Comparison of ENCODE assay signal across 16 cellular contexts in the genomic region with DNA sequence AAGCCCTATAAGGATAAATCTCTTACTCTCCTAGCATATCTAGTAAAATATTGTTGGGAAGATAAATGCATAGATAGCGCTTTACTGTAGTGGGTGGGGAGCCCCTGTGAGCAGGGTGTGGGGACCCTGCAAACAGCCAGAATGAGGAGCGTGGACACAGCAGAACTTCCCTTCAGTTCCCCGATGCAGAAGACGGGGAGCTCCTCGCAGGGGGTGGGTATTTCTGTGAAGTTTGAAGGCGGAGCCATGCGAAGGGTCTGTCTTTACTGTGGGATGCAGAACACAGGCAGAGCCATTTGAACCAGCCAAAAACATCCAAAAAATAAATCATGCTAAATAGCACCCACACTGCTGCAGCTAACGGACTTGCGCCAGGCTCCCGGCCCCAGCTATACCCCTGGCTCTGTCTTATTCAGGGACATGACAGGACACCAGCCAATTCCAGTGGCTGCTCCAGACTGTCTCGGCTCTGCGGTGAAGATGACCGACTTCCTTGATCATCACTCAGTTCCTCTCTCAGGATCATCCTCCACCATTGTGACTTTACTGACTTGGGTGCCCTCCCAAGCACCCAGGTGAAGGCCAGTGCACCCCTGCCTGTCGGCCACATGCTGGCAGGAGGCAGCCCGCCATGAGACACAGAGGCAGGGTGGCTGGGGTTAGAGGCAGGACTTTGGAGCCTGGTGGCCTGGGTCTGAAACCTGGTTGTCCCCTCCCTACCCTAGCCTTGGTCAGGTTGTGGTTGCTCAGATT.
A peak's percentile ranks its signal among the peaks of the same experiment; 100 is the strongest.
DNase-seq lines count a peak whose midpoint lies in the region; ATAC-seq and TF ChIP-seq lines count a peak whose summit lies in the region.
"Had no signal": no experiment of that assay in that cellular context is flagged by ENCODE, and none has a peak within 500 bp of the region (broad histone marks: within the 10 kb centered on the region; RNA-seq: fewer than 3 reads in every experiment).

No MANE protein-coding gene starts in this region.

- CTCF ChIA-PET in MCF 10A (lab: Yijun Ruan, JAX), result no interaction called here

- H3K36me3 ChIP-seq in breast epithelium, result no peaks in the 10 kb centered on the region
- H3K36me3 ChIP-seq: MG63 had no signal

- H3K4me1 Mint-ChIP-seq in MCF 10A (ENCODE audit: insufficient read depth, unreplicated experiment) (no peaks in the 10 kb centered on the region), nephron progenitor cell (peaks cover 43% of the 10 kb centered on the region)
- no peaks in the 10 kb centered on the region for H3K4me1 Mint-ChIP-seq in stimulated activated effector memory CD8-positive, alpha-beta T cell treated with anti-CD3 and anti-CD28 coated beads, Interleukin-12 subunit alpha, Interleukin-12 subunit beta, amount 100 ng/mL, for 72 hours
- H3K4me1 Mint-ChIP-seq in activated T-helper 17 cell treated with anti-CD3 and anti-CD28 coated beads, Interleukin-2, amount 50 U/mL, for 72 hours, result no peaks in the 10 kb centered on the region
- H3K4me1 Mint-ChIP-seq: CD4-positive, alpha-beta memory T cell had no signal

- no peaks in the 10 kb centered on the region for H3K27me3 ChIP-seq in breast epithelium
- H3K27me3 ChIP-seq: MG63 had no signal

- H3K27ac Mint-ChIP-seq in MCF 10A (ENCODE audit: low read depth, unreplicated experiment) (no peak overlapping the region), nephron progenitor cell (peak overlapping the region; percentile 98)
- H3K27ac Mint-ChIP-seq in stimulated activated effector memory CD8-positive, alpha-beta T cell treated with anti-CD3 and anti-CD28 coated beads, Interleukin-12 subunit alpha, Interleukin-12 subunit beta, amount 100 ng/mL, for 72 hours, result no peak overlapping the region
- no peak overlapping the region for H3K27ac Mint-ChIP-seq in activated T-helper 17 cell treated with anti-CD3 and anti-CD28 coated beads, Interleukin-2, amount 50 U/mL, for 72 hours
- H3K27ac Mint-ChIP-seq: CD4-positive, alpha-beta memory T cell had no signal

- H3K36me3 Mint-ChIP-seq in MCF 10A (ENCODE audit: insufficient read depth, unreplicated experiment) (no peaks in the 10 kb centered on the region), nephron progenitor cell (ENCODE audit: low read depth) (no peaks in the 10 kb centered on the region)
- no peaks in the 10 kb centered on the region for H3K36me3 Mint-ChIP-seq in stimulated activated effector memory CD8-positive, alpha-beta T cell treated with anti-CD3 and anti-CD28 coated beads, Interleukin-12 subunit alpha, Interleukin-12 subunit beta, amount 100 ng/mL, for 72 hours
- no peaks in the 10 kb centered on the region for H3K36me3 Mint-ChIP-seq in activated T-helper 17 cell treated with anti-CD3 and anti-CD28 coated beads, Interleukin-2, amount 50 U/mL, for 72 hours (ENCODE audit: low read depth)
- H3K36me3 Mint-ChIP-seq: CD4-positive, alpha-beta memory T cell had no signal

- no peaks in the 10 kb centered on the region for H3K9me3 ChIP-seq in breast epithelium
- H3K9me3 ChIP-seq: MG63 had no signal

- H3K9me3 Mint-ChIP-seq in MCF 10A (ENCODE audit: unreplicated experiment) (no peaks in the 10 kb centered on the region), nephron progenitor cell (no peaks in the 10 kb centered on the region)
- no peaks in the 10 kb centered on the region for H3K9me3 Mint-ChIP-seq in stimulated activated effector memory CD8-positive, alpha-beta T cell treated with anti-CD3 and anti-CD28 coated beads, Interleukin-12 subunit alpha, Interleukin-12 subunit beta, amount 100 ng/mL, for 72 hours
- H3K9me3 Mint-ChIP-seq in activated T-helper 17 cell treated with anti-CD3 and anti-CD28 coated beads, Interleukin-2, amount 50 U/mL, for 72 hours, result no peaks in the 10 kb centered on the region
- H3K9me3 Mint-ChIP-seq: CD4-positive, alpha-beta memory T cell had no signal

- no peaks in the 10 kb centered on the region for H3K4me1 ChIP-seq in breast epithelium

- BruUV-seq in MCF 10A (replicated peaks; lab: Mats Ljungman, UMichigan), result no TSS peak

- ATAC-seq in stimulated activated effector memory CD8-positive, alpha-beta T cell treated with anti-CD3 and anti-CD28 coated beads, Interleukin-12 subunit alpha, Interleukin-12 subunit beta, amount 100 ng/mL, for 72 hours, result peak; percentile 27
- ATAC-seq in HG02678 (IDR thresholded peaks at IDR 0.05; ENCODE audit: unreplicated experiment), result no peak
- no peak for ATAC-seq in activated T-helper 17 cell treated with anti-CD3 and anti-CD28 coated beads, Interleukin-2, amount 50 U/mL, for 72 hours (replicated peaks)

- no peak for TF ChIP-seq POLR2A in breast epithelium (IDR thresholded peaks at IDR 0.05)

- H3K27me3 Mint-ChIP-seq in MCF 10A (ENCODE audit: insufficient read depth, unreplicated experiment) (peaks cover 50% of the 10 kb centered on the region), nephron progenitor cell (ENCODE audit: low read depth, poor library complexity) (peaks cover 4% of the 10 kb centered on the region)
- peaks cover 6% of the 10 kb centered on the region for H3K27me3 Mint-ChIP-seq in activated T-helper 17 cell treated with anti-CD3 and anti-CD28 coated beads, Interleukin-2, amount 50 U/mL, for 72 hours
- H3K27me3 Mint-ChIP-seq: CD4-positive, alpha-beta memory T cell had no signal

- POLR2A ChIA-PET in MCF 10A (lab: Yijun Ruan, JAX), result interaction anchor here (0.5 kb wide), 1 partner anchor 36 kb away, joined by 5 read pairs; no protein-coding TSS in a partner anchor

- DNase-seq in breast epithelium (ENCODE audit: low spot score in 2 of 2) (no peak), MCF 10A (ENCODE audit: unreplicated experiment) (no peak), nephron progenitor cell (no peak), AML-193 (lab: John Stamatoyannopoulos, UW) (no peak), SKM-1 (lab: John Stamatoyannopoulos, UW; ENCODE audit: unreplicated experiment) (no peak)
- DNase-seq in stimulated activated effector memory CD8-positive, alpha-beta T cell treated with anti-CD3 and anti-CD28 coated beads, Interleukin-12 subunit alpha, Interleukin-12 subunit beta, amount 100 ng/mL, for 72 hours (ENCODE audit: low spot score in 2 of 2), result peak in 1 of 2 donors; percentile 33
- DNase-seq: Calu3; CD4-positive, alpha-beta memory T cell; DMS53; NCI-H1092 treated with DMSO at 0.1 percent for 48 hours; NCI-H1694 had no signal

- intact Hi-C loops in breast epithelium (cut with DNase I; ENCODE audit: low total_unique reads) (no loop called here), MCF 10A (cut with micrococcal nuclease) (no loop called here)

- peak overlapping the region; percentile 45 to 72 for H3K27ac ChIP-seq in breast epithelium
- H3K27ac ChIP-seq: 22Rv1, KMS-11 had no signal

- no peak overlapping the region for H3K4me3 Mint-ChIP-seq in MCF 10A (ENCODE audit: unreplicated experiment)
- no peak overlapping the region for H3K4me3 Mint-ChIP-seq in nephron progenitor cell
- H3K4me3 Mint-ChIP-seq in stimulated activated effector memory CD8-positive, alpha-beta T cell treated with anti-CD3 and anti-CD28 coated beads, Interleukin-12 subunit alpha, Interleukin-12 subunit beta, amount 100 ng/mL, for 72 hours, result no peak overlapping the region
- no peak overlapping the region for H3K4me3 Mint-ChIP-seq in activated T-helper 17 cell treated with anti-CD3 and anti-CD28 coated beads, Interleukin-2, amount 50 U/mL, for 72 hours
- H3K4me3 Mint-ChIP-seq: CD4-positive, alpha-beta memory T cell had no signal

- peak overlapping the region in 2 of 3 donors; percentile 9 to 48 for H3K4me3 ChIP-seq in breast epithelium
- H3K4me3 ChIP-seq: MG63 had no signal

- TF ChIP-seq CTCF in breast epithelium (IDR thresholded peaks at IDR 0.05) (no peak), MCF 10A (IDR thresholded peaks at IDR 0.05; ENCODE audit: unreplicated experiment) (no peak), nephron progenitor cell (IDR thresholded peaks at IDR 0.05) (no peak)
